25 cellular contexts compared by ENCODE assay signal in the genomic region with DNA sequence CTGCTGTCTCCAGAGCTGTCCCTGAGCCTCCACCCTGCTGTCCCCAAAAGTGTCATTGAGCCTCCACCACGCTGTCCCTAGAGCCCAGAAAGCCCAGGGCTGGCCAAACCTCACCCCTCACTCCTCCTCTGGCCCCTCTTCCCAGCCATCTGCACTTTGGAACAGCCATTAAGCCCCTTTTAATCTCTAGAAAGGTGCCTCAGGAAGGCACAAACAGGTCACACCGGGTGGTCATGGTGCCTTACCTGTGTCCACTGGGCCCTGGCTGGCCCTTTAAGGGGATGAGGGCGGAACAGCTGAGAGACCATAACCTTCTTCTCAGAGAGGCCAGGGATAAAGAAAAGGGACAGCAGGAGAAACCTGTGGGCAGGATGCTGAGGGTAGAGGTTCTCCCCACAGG. TPM values are rescaled to one million over a fixed set of nuclear protein-coding genes. Genes with fewer than 3 reads are reported as not detected.
DNase-seq lines count a peak whose midpoint lies in the region; ATAC-seq, FAIRE-seq and TF ChIP-seq lines count a peak whose summit lies in the region.
"Had no signal": no experiment of that assay in that cellular context is flagged by ENCODE, and none has a peak within 500 bp of the region (broad histone marks: within the 10 kb centered on the region; RNA-seq: fewer than 3 reads in every experiment).

No MANE protein-coding gene starts in this region.

- no peaks in the 10 kb centered on the region for H3K9me3 ChIP-seq in heart right ventricle
- H3K9me3 ChIP-seq: A549; BLaER1 treated with 17β-estradiol and CSF1 and Interleukin-3, amounts not matched to agents 10 nM and 100 nM; Caco-2 had no signal

- DNase-seq in activated CD4-positive, alpha-beta T cell treated with anti-CD3 and anti-CD28 coated beads, Interleukin-2, amount 10 ng/mL, durations not matched to agents 24 days and 14 days, result peak; percentile 46
- no peak for DNase-seq in activated CD4-positive, alpha-beta T cell treated with anti-CD3 and anti-CD28 coated beads, Interleukin-2, amount 50 U/mL, for 1 hour
- peak; percentile 52 for DNase-seq in Right ventricle myocardium inferior (ENCODE audit: missing footprints)
- no peak for DNase-seq in heart right ventricle
- DNase-seq in osteocyte (ENCODE audit: extremely low spot score, unreplicated experiment), result peak; percentile 73
- DNase-seq in stimulated activated naive B cell treated with anti-CD40 and anti-IgM and Interleukin-4, amounts not matched to agents 10 μg/mL and 1 μg/mL and 100 μg/mL, for 72 hours, result no peak
- no peak for DNase-seq in NCI-H2227 (lab: John Stamatoyannopoulos, UW; ENCODE audit: unreplicated experiment)
- DNase-seq in frontal cortex (ENCODE audit: low spot score in 2 of 2), result no peak
- DNase-seq: AML-193; Caco-2; Calu3; CD4-positive, alpha-beta T cell; DMS79 treated with DMSO at 0.1 percent for 48 hours; GF-D8 had no signal

- no peaks in the 10 kb centered on the region for H3K36me3 ChIP-seq in heart right ventricle
- H3K36me3 ChIP-seq: BLaER1 treated with 17β-estradiol and CSF1 and Interleukin-3, amounts not matched to agents 10 nM and 100 nM had no signal

- peaks cover 0 to 7% (median 0%) of the 10 kb centered on the region in 9 donors for H3K4me1 ChIP-seq in heart right ventricle
- H3K4me1 ChIP-seq: A549, Caco-2 had no signal

- H3K4me1 Mint-ChIP-seq in activated CD4-positive, alpha-beta T cell treated with anti-CD3 and anti-CD28 coated beads, Interleukin-2, amount 10 ng/mL, durations not matched to agents 24 days and 14 days, result peaks cover 2% of the 10 kb centered on the region
- peaks cover 4% of the 10 kb centered on the region for H3K4me1 Mint-ChIP-seq in osteocyte (ENCODE audit: unreplicated experiment)
- H3K4me1 Mint-ChIP-seq in stimulated activated naive B cell treated with anti-CD40 and anti-IgM and Interleukin-4, amounts not matched to agents 10 μg/mL and 1 μg/mL and 100 μg/mL, for 72 hours, result peaks cover 2 to 4% of the 10 kb centered on the region in 2 donors

- H3K27ac Mint-ChIP-seq in activated CD4-positive, alpha-beta T cell treated with anti-CD3 and anti-CD28 coated beads, Interleukin-2, amount 10 ng/mL, durations not matched to agents 24 days and 14 days, result no peak overlapping the region
- no peak overlapping the region for H3K27ac Mint-ChIP-seq in osteocyte (ENCODE audit: unreplicated experiment)
- peak overlapping the region; percentile 62 for H3K27ac Mint-ChIP-seq in stimulated activated naive B cell treated with anti-CD40 and anti-IgM and Interleukin-4, amounts not matched to agents 10 μg/mL and 1 μg/mL and 100 μg/mL, for 72 hours
- H3K27ac Mint-ChIP-seq: B cell; CD4-positive, alpha-beta T cell; CD8-positive, alpha-beta T cell had no signal

- no peak overlapping the region for H3K4me3 Mint-ChIP-seq in activated CD4-positive, alpha-beta T cell treated with anti-CD3 and anti-CD28 coated beads, Interleukin-2, amount 10 ng/mL, durations not matched to agents 24 days and 14 days
- H3K4me3 Mint-ChIP-seq in osteocyte (ENCODE audit: unreplicated experiment), result no peak overlapping the region
- H3K4me3 Mint-ChIP-seq in stimulated activated naive B cell treated with anti-CD40 and anti-IgM and Interleukin-4, amounts not matched to agents 10 μg/mL and 1 μg/mL and 100 μg/mL, for 72 hours, result no peak overlapping the region
- H3K4me3 Mint-ChIP-seq: B cell; CD4-positive, alpha-beta T cell; CD8-positive, alpha-beta T cell had no signal

- peaks cover 0 to 42% (median 8%) of the 10 kb centered on the region in 7 donors for H3K27me3 ChIP-seq in heart right ventricle

- H3K27ac ChIP-seq in heart right ventricle, result no peak overlapping the region
- H3K27ac ChIP-seq: 22Rv1; A549; BLaER1 treated with 17β-estradiol and CSF1 and Interleukin-3, amounts not matched to agents 10 nM and 100 nM; C4-2B had no signal

- intact Hi-C loops in activated CD4-positive, alpha-beta T cell treated with anti-CD3 and anti-CD28 coated beads, Interleukin-2, amount 10 ng/mL, durations not matched to agents 24 days and 14 days (cut with micrococcal nuclease), result no loop called here
- intact Hi-C loops in Right ventricle myocardium inferior (cut with DNase I) (no loop called here), heart right ventricle (cut with DNase I) (no loop called here)

- ATAC-seq in Right ventricle myocardium inferior (no peak), heart right ventricle (no peak)
- no peak for ATAC-seq in stimulated activated naive B cell treated with anti-CD40 and anti-IgM and Interleukin-4, amounts not matched to agents 10 μg/mL and 1 μg/mL and 100 μg/mL, for 72 hours (replicated peaks)
- ATAC-seq: A549; CD8-positive, alpha-beta T cell had no signal

- peaks cover 17% of the 10 kb centered on the region for H3K27me3 Mint-ChIP-seq in activated CD4-positive, alpha-beta T cell treated with anti-CD3 and anti-CD28 coated beads, Interleukin-2, amount 10 ng/mL, durations not matched to agents 24 days and 14 days
- H3K27me3 Mint-ChIP-seq in osteocyte (ENCODE audit: unreplicated experiment), result peaks cover 23% of the 10 kb centered on the region
- H3K27me3 Mint-ChIP-seq in stimulated activated naive B cell treated with anti-CD40 and anti-IgM and Interleukin-4, amounts not matched to agents 10 μg/mL and 1 μg/mL and 100 μg/mL, for 72 hours, result peaks cover 46 to 82% of the 10 kb centered on the region in 2 donors

- TF ChIP-seq CTCF in heart right ventricle (IDR thresholded peaks at IDR 0.05) (no peak), osteocyte (IDR thresholded peaks at IDR 0.05) (no peak)

- no peaks in the 10 kb centered on the region for H3K36me3 Mint-ChIP-seq in activated CD4-positive, alpha-beta T cell treated with anti-CD3 and anti-CD28 coated beads, Interleukin-2, amount 10 ng/mL, durations not matched to agents 24 days and 14 days (ENCODE audit: low read depth)
- H3K36me3 Mint-ChIP-seq in osteocyte (ENCODE audit: unreplicated experiment), result no peaks in the 10 kb centered on the region
- no peaks in the 10 kb centered on the region for H3K36me3 Mint-ChIP-seq in stimulated activated naive B cell treated with anti-CD40 and anti-IgM and Interleukin-4, amounts not matched to agents 10 μg/mL and 1 μg/mL and 100 μg/mL, for 72 hours
- H3K36me3 Mint-ChIP-seq: CD8-positive, alpha-beta T cell had no signal

- no peaks in the 10 kb centered on the region for H3K9me3 Mint-ChIP-seq in activated CD4-positive, alpha-beta T cell treated with anti-CD3 and anti-CD28 coated beads, Interleukin-2, amount 10 ng/mL, durations not matched to agents 24 days and 14 days
- H3K9me3 Mint-ChIP-seq in osteocyte (ENCODE audit: unreplicated experiment), result no peaks in the 10 kb centered on the region
- H3K9me3 Mint-ChIP-seq in stimulated activated naive B cell treated with anti-CD40 and anti-IgM and Interleukin-4, amounts not matched to agents 10 μg/mL and 1 μg/mL and 100 μg/mL, for 72 hours, result no peaks in the 10 kb centered on the region
- H3K9me3 Mint-ChIP-seq: CD4-positive, alpha-beta T cell; CD8-positive, alpha-beta T cell had no signal

- no peak overlapping the region for H3K4me3 ChIP-seq in heart right ventricle
- H3K4me3 ChIP-seq: A549; BLaER1 treated with 17β-estradiol and CSF1 and Interleukin-3, amounts not matched to agents 10 nM and 100 nM had no signal

- FAIRE-seq in frontal cortex (lab: Jason Lieb, UNC), result no peak
- FAIRE-seq: A549, D721Med, G401.6, GM12891, GM19239 had no signal

- 80 to 82% methylated on average over 3 of the region's 3 CpGs for WGBS in heart right ventricle, 2 donors

RNA-seq across cellular contexts. Expression of a gene that starts 30.7 kb away (rescaled TPM):
- total RNA-seq in activated CD4-positive, alpha-beta T cell treated with anti-CD3 and anti-CD28 coated beads, Interleukin-2, amount 10 ng/mL, durations not matched to agents 24 days and 14 days, result not detected in 2 replicates
- not detected for total RNA-seq in Right ventricle myocardium inferior
- total RNA-seq in heart right ventricle, result not detected
- under 1 TPM in 1 of 2 donors, not detected in 1; 0.04 TPM for polyA plus RNA-seq in heart right ventricle
- total RNA-seq in osteocyte, result not detected in 2 replicates
- not detected for total RNA-seq in frontal cortex
- total RNA-seq: A172; Caco-2; Calu3; CD4-positive, alpha-beta T cell; CD8-positive, alpha-beta T cell had no signal

RNA-seq across cellular contexts. Expression of a gene that starts 55.4 kb away (rescaled TPM):
- 29.4 and 31.0 TPM in 2 replicates for total RNA-seq in activated CD4-positive, alpha-beta T cell treated with anti-CD3 and anti-CD28 coated beads, Interleukin-2, amount 10 ng/mL, durations not matched to agents 24 days and 14 days
- total RNA-seq in Right ventricle myocardium inferior (68.3 TPM), heart right ventricle (10 to 100 TPM; 63.3 to 95.4 (median 80.0) TPM), osteocyte (87.7 and 87.8 TPM in 2 replicates), frontal cortex (179 TPM)
- 10 to 100 TPM; 26.6 to 33.5 TPM for polyA plus RNA-seq in heart right ventricle

Comparison
In these comparisons a context has a peak if more than half of its experiments do, and no peak if none do; other contexts are left out.
1. DNase-seq: peak in activated CD4-positive, alpha-beta T cell treated with anti-CD3 and anti-CD28 coated beads, Interleukin-2, amount 10 ng/mL, durations not matched to agents 24 days and 14 days (single experiment), Right ventricle myocardium inferior (single experiment) and osteocyte (single experiment); none in activated CD4-positive, alpha-beta T cell treated with anti-CD3 and anti-CD28 coated beads, Interleukin-2, amount 50 U/mL, for 1 hour (single experiment), heart right ventricle (0 of 2), stimulated activated naive B cell treated with anti-CD40 and anti-IgM and Interleukin-4, amounts not matched to agents 10 μg/mL and 1 μg/mL and 100 μg/mL, for 72 hours (single experiment), NCI-H2227 (single experiment) and frontal cortex (0 of 2).